ENCODE assay signal across 1 cellular context in the genomic region with DNA sequence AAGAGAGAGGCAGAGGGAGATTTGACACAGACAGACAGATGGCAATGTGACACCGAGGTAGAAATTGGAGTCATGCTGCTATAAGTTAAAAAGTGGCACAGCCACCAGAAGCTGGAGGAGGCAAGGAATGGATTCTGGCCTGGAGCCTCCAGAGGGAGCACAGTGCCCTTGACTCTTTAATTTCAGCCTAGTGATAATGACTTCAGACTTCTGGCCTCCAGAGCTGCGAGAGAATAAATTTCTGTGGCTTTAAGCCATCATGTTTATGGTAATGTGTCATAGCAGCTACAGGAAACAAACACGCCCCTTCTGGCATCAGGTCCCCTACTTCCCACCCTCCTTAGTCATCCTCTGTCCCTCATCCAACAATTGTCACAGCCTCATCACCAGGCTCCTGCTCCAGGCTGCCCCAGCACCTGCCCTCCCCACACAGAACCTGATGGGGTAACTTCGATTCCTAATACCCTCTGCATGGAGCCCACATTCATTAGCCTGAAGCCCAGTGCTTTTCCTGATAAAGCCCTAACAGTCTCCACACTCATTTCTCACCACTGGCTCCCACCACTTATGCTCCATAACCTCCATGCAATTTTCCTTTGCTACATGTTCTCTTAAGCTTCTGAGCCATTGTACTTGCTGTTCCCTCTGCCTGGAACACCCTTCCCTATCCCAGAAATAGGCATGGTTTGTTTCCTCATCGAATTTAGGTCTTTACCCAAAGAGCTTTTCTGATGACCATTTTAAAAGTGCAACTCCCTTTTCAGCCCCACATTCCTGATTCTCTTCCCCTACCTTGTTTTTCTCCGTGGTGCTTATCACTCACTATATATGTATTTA.
TF ChIP-seq lines count a peak whose summit lies in the region.

No MANE protein-coding gene starts in this region.

TF ChIP-seq in HEK293, 187 proteins besides CTCF, POLR2A, EP300 and RAD21 (continued from another document):
- TF ChIP-seq, protein P1, sequence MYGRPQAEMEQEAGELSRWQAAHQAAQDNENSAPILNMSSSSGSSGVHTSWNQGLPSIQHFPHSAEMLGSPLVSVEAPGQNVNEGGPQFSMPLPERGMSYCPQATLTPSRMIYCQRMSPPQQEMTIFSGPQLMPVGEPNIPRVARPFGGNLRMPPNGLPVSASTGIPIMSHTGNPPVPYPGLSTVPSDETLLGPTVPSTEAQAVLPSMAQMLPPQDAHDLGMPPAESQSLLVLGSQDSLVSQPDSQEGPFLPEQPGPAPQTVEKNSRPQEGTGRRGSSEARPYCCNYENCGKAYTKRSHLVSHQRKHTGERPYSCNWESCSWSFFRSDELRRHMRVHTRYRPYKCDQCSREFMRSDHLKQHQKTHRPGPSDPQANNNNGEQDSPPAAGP (tag by site-specific recombination; IDR thresholded peaks at IDR 0.05): no peak
